21 cellular contexts compared by ENCODE assay signal in the genomic region with DNA sequence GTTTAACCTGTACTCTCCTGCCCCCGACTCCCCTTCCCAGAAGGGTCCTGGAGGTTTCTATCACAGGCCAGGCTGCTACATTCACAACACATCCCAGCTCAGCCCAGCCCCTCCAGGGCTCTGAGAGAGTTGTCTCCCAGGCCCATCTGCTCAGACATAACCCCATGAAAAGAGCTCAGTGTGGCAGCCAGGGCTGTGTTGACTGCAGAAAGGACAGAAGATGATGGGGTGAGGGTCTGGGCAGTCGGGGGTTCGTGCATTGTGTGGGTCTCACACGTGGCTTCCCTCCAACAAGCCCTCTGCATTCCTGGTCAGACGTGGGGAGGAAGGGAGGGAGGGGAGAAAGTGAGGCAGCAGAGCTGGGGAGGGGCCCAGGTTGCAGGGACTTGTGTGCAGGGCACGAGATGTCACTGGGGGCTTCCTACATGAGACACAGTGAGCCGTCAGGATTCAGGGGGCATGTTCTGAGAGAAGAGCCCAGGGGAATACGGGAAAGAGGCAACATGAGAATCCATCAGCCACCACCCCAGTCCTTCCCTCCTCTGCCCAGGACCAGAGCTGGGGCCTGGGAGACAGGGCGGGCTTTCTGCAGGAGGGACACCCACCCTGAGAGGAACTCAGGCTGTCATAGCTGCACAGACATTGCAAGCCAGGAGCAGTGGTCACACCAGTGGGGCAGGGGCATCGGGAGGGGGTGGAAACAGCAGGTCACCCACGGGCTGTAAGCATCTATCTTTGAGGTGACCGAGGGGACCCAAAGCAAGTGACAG.
"Had no signal": no experiment of that assay in that cellular context is flagged by ENCODE, and none has a peak within 500 bp of the region (broad histone marks: within the 10 kb centered on the region; RNA-seq: fewer than 3 reads in every experiment).

No MANE protein-coding gene starts in this region.

- DNase-seq: activated CD4-positive, alpha-beta T cell treated with anti-CD3 and anti-CD28 coated beads, Interleukin-2, amount 50 U/mL, for 4 hours; activated CD8-positive, alpha-beta memory T cell treated with anti-CD3 and anti-CD28 coated beads, Interleukin-2, amount 50 U/mL, for 48 hours; activated naive CD4-positive, alpha-beta T cell; activated naive CD8-positive, alpha-beta T cell treated with anti-CD3 and anti-CD28 coated beads for 36 hours; activated T-cell treated with anti-CD3 and anti-CD28 coated beads, Interleukin-2, amount 50 U/mL, for 4 hours; central memory CD4-positive, alpha-beta T cell; dermis blood vessel endothelial cell; effector CD8-positive, alpha-beta T cell; erythroblast; foreskin fibroblast; kidney; lower lobe of right lung; mesendoderm; naive B cell; psoas muscle; stimulated activated CD4-positive, alpha-beta T cell treated with anti-CD3 and anti-CD28 coated beads, Interleukin-1b, Interleukin-23, amount 100 ng/mL, for 48 hours; stimulated activated naive CD8-positive, alpha-beta T cell treated with anti-CD3 and anti-CD28 coated beads, Interleukin-15, amount 100 ng/mL, for 72 hours; T1000 had no signal

- H3K36me3 Mint-ChIP-seq: activated naive CD8-positive, alpha-beta T cell treated with anti-CD3 and anti-CD28 coated beads for 36 hours; naive B cell; stimulated activated effector memory CD8-positive, alpha-beta T cell treated with anti-CD3 and anti-CD28 coated beads, Interleukin-12 subunit alpha, Interleukin-12 subunit beta, amount 100 ng/mL, for 72 hours; WTC11 had no signal

- H3K4me1 Mint-ChIP-seq: stimulated activated effector memory CD8-positive, alpha-beta T cell treated with anti-CD3 and anti-CD28 coated beads, Interleukin-12 subunit alpha, Interleukin-12 subunit beta, amount 100 ng/mL, for 72 hours; stimulated activated naive CD8-positive, alpha-beta T cell treated with anti-CD3 and anti-CD28 coated beads, Interleukin-15, amount 100 ng/mL, for 72 hours had no signal

- H3K9me3 Mint-ChIP-seq: activated naive CD8-positive, alpha-beta T cell treated with anti-CD3 and anti-CD28 coated beads for 36 hours; activated T-cell treated with anti-CD3 and anti-CD28 coated beads, Interleukin-2, amount 50 U/mL, for 4 hours; activated T-helper 2 cell treated with anti-CD3 and anti-CD28 coated beads, Interferon-gamma antibody, Interleukin-2, Interleukin-4, amounts not matched to agents 10 μg/mL and 5 μg/mL and 100 μg/mL, durations not matched to agents 14 hours and 24 hours and 36 hours; stimulated activated effector memory CD8-positive, alpha-beta T cell treated with anti-CD3 and anti-CD28 coated beads, Interleukin-12 subunit alpha, Interleukin-12 subunit beta, amount 100 ng/mL, for 72 hours; stimulated activated naive CD8-positive, alpha-beta T cell treated with anti-CD3 and anti-CD28 coated beads, Interleukin-15, amount 100 ng/mL, for 72 hours; WTC11 had no signal

- ATAC-seq: activated T-cell treated with anti-CD3 and anti-CD28 coated beads, Interleukin-2, amount 50 U/mL, for 4 hours; lower lobe of right lung; psoas muscle; stimulated activated effector memory CD8-positive, alpha-beta T cell treated with anti-CD3 and anti-CD28 coated beads, Interleukin-12 subunit alpha, Interleukin-12 subunit beta, amount 100 ng/mL, for 72 hours; stimulated activated naive CD8-positive, alpha-beta T cell treated with anti-CD3 and anti-CD28 coated beads, Interleukin-15, amount 100 ng/mL, for 72 hours; WTC11 had no signal

- H3K27ac Mint-ChIP-seq: activated naive CD8-positive, alpha-beta T cell treated with anti-CD3 and anti-CD28 coated beads for 36 hours; activated T-helper 2 cell treated with anti-CD3 and anti-CD28 coated beads, Interferon-gamma antibody, Interleukin-2, Interleukin-4, amounts not matched to agents 10 μg/mL and 5 μg/mL and 100 μg/mL, durations not matched to agents 14 hours and 24 hours and 36 hours; stimulated activated effector memory CD8-positive, alpha-beta T cell treated with anti-CD3 and anti-CD28 coated beads, Interleukin-12 subunit alpha, Interleukin-12 subunit beta, amount 100 ng/mL, for 72 hours; stimulated activated naive CD8-positive, alpha-beta T cell treated with anti-CD3 and anti-CD28 coated beads, Interleukin-15, amount 100 ng/mL, for 72 hours; WTC11 had no signal

- H3K4me3 Mint-ChIP-seq: activated naive CD8-positive, alpha-beta T cell treated with anti-CD3 and anti-CD28 coated beads for 36 hours; activated T-cell treated with anti-CD3 and anti-CD28 coated beads, Interleukin-2, amount 50 U/mL, for 4 hours; naive B cell; stimulated activated effector memory CD8-positive, alpha-beta T cell treated with anti-CD3 and anti-CD28 coated beads, Interleukin-12 subunit alpha, Interleukin-12 subunit beta, amount 100 ng/mL, for 72 hours; stimulated activated naive CD8-positive, alpha-beta T cell treated with anti-CD3 and anti-CD28 coated beads, Interleukin-15, amount 100 ng/mL, for 72 hours; WTC11 had no signal
